ENCODE assay signal across 1 cellular context in the genomic region with DNA sequence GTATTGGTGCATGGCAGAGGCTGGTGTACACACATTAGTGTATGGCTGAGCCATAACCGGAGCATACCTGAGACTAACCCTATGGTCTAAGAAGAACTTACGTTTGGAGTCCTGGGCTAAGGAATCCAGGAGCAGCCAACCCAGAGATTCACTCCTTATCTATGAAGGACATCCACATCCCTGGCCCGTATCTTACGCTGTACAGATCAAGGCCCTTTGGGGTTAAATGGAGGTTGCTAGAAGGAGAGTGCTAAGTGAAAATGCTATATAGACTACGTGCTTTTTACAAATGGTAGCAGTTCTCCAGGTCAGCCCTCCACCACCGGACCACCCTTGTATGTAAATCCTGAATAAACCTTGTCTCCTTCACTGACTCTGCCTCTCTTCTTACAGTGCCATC.
TF ChIP-seq lines count a peak whose summit lies in the region.

No MANE protein-coding gene starts in this region.

TF ChIP-seq in GM23338, 12 proteins besides CTCF, POLR2A, EP300 and RAD21 (continued from another document):
- TF ChIP-seq, protein P1, sequence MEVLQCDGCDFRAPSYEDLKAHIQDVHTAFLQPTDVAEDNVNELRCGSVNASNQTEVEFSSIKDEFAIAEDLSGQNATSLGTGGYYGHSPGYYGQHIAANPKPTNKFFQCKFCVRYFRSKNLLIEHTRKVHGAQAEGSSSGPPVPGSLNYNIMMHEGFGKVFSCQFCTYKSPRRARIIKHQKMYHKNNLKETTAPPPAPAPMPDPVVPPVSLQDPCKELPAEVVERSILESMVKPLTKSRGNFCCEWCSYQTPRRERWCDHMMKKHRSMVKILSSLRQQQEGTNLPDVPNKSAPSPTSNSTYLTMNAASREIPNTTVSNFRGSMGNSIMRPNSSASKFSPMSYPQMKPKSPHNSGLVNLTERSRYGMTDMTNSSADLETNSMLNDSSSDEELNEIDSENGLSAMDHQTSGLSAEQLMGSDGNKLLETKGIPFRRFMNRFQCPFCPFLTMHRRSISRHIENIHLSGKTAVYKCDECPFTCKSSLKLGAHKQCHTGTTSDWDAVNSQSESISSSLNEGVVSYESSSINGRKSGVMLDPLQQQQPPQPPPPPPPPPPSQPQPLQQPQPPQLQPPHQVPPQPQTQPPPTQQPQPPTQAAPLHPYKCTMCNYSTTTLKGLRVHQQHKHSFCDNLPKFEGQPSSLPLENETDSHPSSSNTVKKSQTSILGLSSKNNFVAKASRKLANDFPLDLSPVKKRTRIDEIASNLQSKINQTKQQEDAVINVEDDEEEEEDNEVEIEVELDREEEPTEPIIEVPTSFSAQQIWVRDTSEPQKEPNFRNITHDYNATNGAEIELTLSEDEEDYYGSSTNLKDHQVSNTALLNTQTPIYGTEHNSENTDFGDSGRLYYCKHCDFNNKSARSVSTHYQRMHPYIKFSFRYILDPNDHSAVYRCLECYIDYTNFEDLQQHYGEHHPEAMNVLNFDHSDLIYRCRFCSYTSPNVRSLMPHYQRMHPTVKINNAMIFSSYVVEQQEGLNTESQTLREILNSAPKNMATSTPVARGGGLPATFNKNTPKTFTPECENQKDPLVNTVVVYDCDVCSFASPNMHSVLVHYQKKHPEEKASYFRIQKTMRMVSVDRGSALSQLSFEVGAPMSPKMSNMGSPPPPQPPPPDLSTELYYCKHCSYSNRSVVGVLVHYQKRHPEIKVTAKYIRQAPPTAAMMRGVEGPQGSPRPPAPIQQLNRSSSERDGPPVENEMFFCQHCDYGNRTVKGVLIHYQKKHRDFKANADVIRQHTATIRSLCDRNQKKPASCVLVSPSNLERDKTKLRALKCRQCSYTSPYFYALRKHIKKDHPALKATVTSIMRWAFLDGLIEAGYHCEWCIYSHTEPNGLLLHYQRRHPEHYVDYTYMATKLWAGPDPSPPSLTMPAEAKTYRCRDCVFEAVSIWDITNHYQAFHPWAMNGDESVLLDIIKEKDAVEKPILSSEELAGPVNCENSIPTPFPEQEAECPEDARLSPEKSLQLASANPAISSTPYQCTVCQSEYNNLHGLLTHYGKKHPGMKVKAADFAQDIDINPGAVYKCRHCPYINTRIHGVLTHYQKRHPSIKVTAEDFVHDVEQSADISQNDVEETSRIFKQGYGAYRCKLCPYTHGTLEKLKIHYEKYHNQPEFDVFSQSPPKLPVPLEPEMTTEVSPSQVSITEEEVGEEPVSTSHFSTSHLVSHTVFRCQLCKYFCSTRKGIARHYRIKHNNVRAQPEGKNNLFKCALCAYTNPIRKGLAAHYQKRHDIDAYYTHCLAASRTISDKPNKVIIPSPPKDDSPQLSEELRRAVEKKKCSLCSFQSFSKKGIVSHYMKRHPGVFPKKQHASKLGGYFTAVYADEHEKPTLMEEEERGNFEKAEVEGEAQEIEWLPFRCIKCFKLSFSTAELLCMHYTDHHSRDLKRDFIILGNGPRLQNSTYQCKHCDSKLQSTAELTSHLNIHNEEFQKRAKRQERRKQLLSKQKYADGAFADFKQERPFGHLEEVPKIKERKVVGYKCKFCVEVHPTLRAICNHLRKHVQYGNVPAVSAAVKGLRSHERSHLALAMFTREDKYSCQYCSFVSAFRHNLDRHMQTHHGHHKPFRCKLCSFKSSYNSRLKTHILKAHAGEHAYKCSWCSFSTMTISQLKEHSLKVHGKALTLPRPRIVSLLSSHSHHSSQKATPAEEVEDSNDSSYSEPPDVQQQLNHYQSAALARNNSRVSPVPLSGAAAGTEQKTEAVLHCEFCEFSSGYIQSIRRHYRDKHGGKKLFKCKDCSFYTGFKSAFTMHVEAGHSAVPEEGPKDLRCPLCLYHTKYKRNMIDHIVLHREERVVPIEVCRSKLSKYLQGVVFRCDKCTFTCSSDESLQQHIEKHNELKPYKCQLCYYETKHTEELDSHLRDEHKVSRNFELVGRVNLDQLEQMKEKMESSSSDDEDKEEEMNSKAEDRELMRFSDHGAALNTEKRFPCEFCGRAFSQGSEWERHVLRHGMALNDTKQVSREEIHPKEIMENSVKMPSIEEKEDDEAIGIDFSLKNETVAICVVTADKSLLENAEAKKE (CRISPR knock-in tag; IDR thresholded peaks at IDR 0.05) = no peak
- TF ChIP-seq, protein P2, sequence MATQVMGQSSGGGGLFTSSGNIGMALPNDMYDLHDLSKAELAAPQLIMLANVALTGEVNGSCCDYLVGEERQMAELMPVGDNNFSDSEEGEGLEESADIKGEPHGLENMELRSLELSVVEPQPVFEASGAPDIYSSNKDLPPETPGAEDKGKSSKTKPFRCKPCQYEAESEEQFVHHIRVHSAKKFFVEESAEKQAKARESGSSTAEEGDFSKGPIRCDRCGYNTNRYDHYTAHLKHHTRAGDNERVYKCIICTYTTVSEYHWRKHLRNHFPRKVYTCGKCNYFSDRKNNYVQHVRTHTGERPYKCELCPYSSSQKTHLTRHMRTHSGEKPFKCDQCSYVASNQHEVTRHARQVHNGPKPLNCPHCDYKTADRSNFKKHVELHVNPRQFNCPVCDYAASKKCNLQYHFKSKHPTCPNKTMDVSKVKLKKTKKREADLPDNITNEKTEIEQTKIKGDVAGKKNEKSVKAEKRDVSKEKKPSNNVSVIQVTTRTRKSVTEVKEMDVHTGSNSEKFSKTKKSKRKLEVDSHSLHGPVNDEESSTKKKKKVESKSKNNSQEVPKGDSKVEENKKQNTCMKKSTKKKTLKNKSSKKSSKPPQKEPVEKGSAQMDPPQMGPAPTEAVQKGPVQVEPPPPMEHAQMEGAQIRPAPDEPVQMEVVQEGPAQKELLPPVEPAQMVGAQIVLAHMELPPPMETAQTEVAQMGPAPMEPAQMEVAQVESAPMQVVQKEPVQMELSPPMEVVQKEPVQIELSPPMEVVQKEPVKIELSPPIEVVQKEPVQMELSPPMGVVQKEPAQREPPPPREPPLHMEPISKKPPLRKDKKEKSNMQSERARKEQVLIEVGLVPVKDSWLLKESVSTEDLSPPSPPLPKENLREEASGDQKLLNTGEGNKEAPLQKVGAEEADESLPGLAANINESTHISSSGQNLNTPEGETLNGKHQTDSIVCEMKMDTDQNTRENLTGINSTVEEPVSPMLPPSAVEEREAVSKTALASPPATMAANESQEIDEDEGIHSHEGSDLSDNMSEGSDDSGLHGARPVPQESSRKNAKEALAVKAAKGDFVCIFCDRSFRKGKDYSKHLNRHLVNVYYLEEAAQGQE (IDR thresholded peaks at IDR 0.05; ENCODE audit: unreplicated experiment) = no peak
TF ChIP-seq in GM23338: peak in this region for 0.
